In the genomic region with DNA sequence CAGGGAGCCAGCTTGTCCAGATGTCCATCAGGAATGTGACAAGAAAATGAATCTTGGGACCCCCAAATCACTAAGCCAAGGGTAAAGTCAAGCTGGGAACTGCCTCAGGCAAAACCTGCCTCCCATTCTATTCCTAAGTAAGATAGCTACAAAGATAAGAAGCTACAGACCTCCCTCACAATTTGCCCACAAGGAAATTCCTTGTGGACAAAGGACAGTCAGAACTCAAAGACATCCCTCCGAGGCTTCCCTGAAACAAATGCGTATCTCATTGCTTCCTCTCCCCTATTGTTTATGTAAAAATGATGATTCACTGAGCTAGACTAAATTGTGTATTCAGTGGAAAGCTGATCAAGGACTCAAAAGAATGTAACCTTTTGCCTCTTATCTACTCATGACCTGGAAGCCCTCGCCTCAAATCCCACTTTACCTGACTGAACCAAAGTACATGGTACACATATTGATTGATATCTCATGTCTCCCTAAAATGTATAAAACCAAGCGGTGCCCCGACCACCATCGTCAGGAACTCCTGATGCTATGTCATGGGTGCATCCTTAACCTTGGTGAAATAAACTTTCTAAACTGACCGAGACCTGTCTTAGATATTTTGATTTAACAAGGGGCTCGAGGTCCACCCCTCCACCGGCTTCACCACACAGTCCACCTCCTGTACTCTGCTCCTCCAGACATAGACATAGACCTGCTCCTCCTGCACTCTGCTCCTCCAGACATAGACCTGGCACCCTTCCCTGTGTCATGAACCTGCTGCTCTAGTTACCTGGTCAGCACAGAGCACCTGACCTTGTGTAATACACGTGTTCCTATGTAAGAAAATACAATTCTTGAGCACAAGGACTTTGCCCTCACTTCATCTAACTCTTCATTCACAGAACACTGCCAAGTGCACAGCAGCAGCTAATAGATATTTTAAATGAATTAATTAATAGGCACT, we compare ENCODE assay signal across 14 cellular contexts.
DNase-seq lines count a peak whose midpoint lies in the region; ATAC-seq, FAIRE-seq and TF ChIP-seq lines count a peak whose summit lies in the region.
"Had no signal": no experiment of that assay in that cellular context is flagged by ENCODE, and none has a peak within 500 bp of the region (broad histone marks: within the 10 kb centered on the region; RNA-seq: fewer than 3 reads in every experiment).

No MANE protein-coding gene starts in this region.

- H3K4me1 Mint-ChIP-seq in T-cell: peaks cover 0 to 2% (median 0%) of the 10 kb centered on the region in 3 donors
- H3K4me1 Mint-ChIP-seq: natural killer cell had no signal

- BruUV-seq in IMR-90 (replicated peaks; lab: Mats Ljungman, UMichigan): no TSS peak

- peak overlapping the region; percentile 78 for H2BK5ac ChIP-seq in IMR-90 (ENCODE audit: low read depth, low read length, poor library complexity, severe bottlenecking)

- H3K4me2 ChIP-seq in IMR-90 (ENCODE audit: low read depth, low read length) (peak overlapping the region; percentile 71), keratinocyte (ENCODE audit: control insufficient read depth, extremely low read depth, insufficient read depth, low read depth, low read length) (no peak overlapping the region)

- H3K27ac Mint-ChIP-seq in T-cell: no peak overlapping the region
- H3K27ac Mint-ChIP-seq: natural killer cell had no signal

- H3K9me3 Mint-ChIP-seq in T-cell: peaks cover 2 to 10% (median 5%) of the 10 kb centered on the region in 3 donors
- H3K9me3 Mint-ChIP-seq: natural killer cell had no signal

- peaks cover 33% of the 10 kb centered on the region for H3K36me3 Mint-ChIP-seq in T-cell
- H3K36me3 Mint-ChIP-seq: natural killer cell had no signal

- CTCF ChIA-PET in IMR-90 (lab: Yijun Ruan, JAX): no interaction called here
- CTCF ChIA-PET in T-cell (lab: Charles Lee): no interaction called here

- 68% methylated on average over 6 of the region's 10 CpGs; no CpG with 5 or more reads in 1 of the 2 experiments for WGBS in IMR-90 (ENCODE audit: extremely low coverage in 2 of 2, insufficient read length in 1 of 2), 2 experiments

- peak overlapping the region; percentile 91 for H2BK120ac ChIP-seq in IMR-90 (ENCODE audit: low read depth, low read length)

- H2BK15ac ChIP-seq in IMR-90 (ENCODE audit: low read depth, low read length): peak overlapping the region; percentile 66; the same call in 2 of the 3 replicates

- H3K79me1 ChIP-seq in IMR-90 (ENCODE audit: low read depth in 1 of 2, low read length in 2 of 2): peaks cover 0 to 4% of the 10 kb centered on the region in 2 experiments; a peak in 1 of 4 replicates

- intact Hi-C loops in IMR-90 (cut with micrococcal nuclease): no loop called here

- H2BK20ac ChIP-seq in IMR-90 (ENCODE audit: low read depth, low read length): peak overlapping the region; percentile 88

- no peak for FAIRE-seq in keratinocyte (lab: Jason Lieb, UNC)

- peak overlapping the region; percentile 95 for H3K4ac ChIP-seq in IMR-90 (ENCODE audit: low read depth, low read length)

- TF ChIP-seq CTCF in IMR-90 (conservative IDR thresholded peaks at IDR 0.05; ENCODE audit: low read depth, low read length) (no peak), keratinocyte (optimal IDR thresholded peaks at IDR 0.05 in 1 of 3, IDR thresholded peaks at IDR 0.05 in 1 of 3, conservative IDR thresholded peaks at IDR 0.05 in 1 of 3; ENCODE audit: extremely low read depth in 1 of 3, insufficient read depth in 2 of 3, low read length in 3 of 3) (no peak)

- H3K27me3 ChIP-seq in ACC112 (ENCODE audit: insufficient read depth, low read length) (no peaks in the 10 kb centered on the region), IMR-90 (ENCODE audit: control insufficient read depth, insufficient read depth, low read length) (no peaks in the 10 kb centered on the region), keratinocyte (ENCODE audit: control insufficient read depth, extremely low read depth, insufficient read depth, low read length) (no peaks in the 10 kb centered on the region)
- H3K27me3 ChIP-seq: adrenal gland had no signal

- dilution Hi-C loops in IMR-90 (cut with HindIII; ENCODE audit: low sequenced_read_pairs, unreplicated experiment): no loop called here
- dilution Hi-C loops in keratinocyte (cut with MboI; ENCODE audit: extremely low pct_ligation_motif_present, low sequenced_read_pairs): no loop called here

- no peak for TF ChIP-seq POLR2A in IMR-90 (IDR thresholded peaks at IDR 0.05; ENCODE audit: low read depth, low read length)

- ATAC-seq in IMR-90 (ENCODE audit: low read depth) (peak; percentile 68), HG03045 (IDR thresholded peaks at IDR 0.05; ENCODE audit: unreplicated experiment) (no peak), T-cell (replicated peaks in 1 of 4) (no peak)

- DNase-seq in IMR-90 (peak; percentile 86), dermis blood vessel endothelial cell (peak; percentile 35), keratinocyte (ENCODE audit: low read depth, low spot score) (no peak), SIG-M5 (lab: John Stamatoyannopoulos, UW) (no peak), T-cell (no peak), hepatic stellate cell (ENCODE audit: low spot score) (no peak)
- DNase-seq: activated T-cell treated with anti-CD3 and anti-CD28 coated beads for 4 hours; adrenal gland; natural killer cell; NCI-H2227 treated with DMSO at 0.1 percent for 48 hours; RPMI8226; stimulated activated CD4-positive, alpha-beta T cell treated with anti-CD3 and anti-CD28 coated beads, Interleukin-12 subunit alpha, Interleukin-12 subunit beta, amount 100 ng/mL, for 4 hours had no signal

- H3K9ac ChIP-seq in IMR-90 (ENCODE audit: low read depth, low read length) (peak overlapping the region; percentile 44), keratinocyte (ENCODE audit: control insufficient read depth, extremely low read depth, insufficient read depth, low read length) (no peak overlapping the region)

- H3K79me2 ChIP-seq in ACC112 (ENCODE audit: control insufficient read depth, insufficient read depth, low read length, unreplicated experiment) (no peaks in the 10 kb centered on the region), keratinocyte (ENCODE audit: control insufficient read depth, insufficient read depth, low read length) (no peaks in the 10 kb centered on the region)

- POLR2A ChIA-PET in IMR-90 (lab: Charles Lee; ENCODE audit: unreplicated experiment) (no interaction called here), T-cell (lab: Charles Lee) (no interaction called here)

- H3K4me3 ChIP-seq in ACC112 (ENCODE audit: low read depth, low read length) (no peak overlapping the region), IMR-90 (ENCODE audit: insufficient read depth, low read depth, low read length) (no peak overlapping the region), keratinocyte (ENCODE audit: control insufficient read depth in 2 of 3, extremely low read depth in 1 of 3, insufficient read depth in 2 of 3, low read depth in 1 of 3, low read length in 3 of 3) (no peak overlapping the region)
- H3K4me3 ChIP-seq: adrenal gland had no signal

- H3K4me1 ChIP-seq in ACC112 (ENCODE audit: control insufficient read depth, insufficient read depth, low read length, unreplicated experiment) (peaks cover 23% of the 10 kb centered on the region), IMR-90 (ENCODE audit: control insufficient read depth, insufficient read depth, low read length) (peaks cover 18% of the 10 kb centered on the region), keratinocyte (ENCODE audit: control insufficient read depth, extremely low read depth, insufficient read depth, low read length) (peaks cover 18% of the 10 kb centered on the region)
- H3K4me1 ChIP-seq: adrenal gland had no signal

- H4K20me1 ChIP-seq in IMR-90 (ENCODE audit: insufficient read depth, low read length): 0 out of 2 replicates have a peak, but pooled peaks cover 3% of the 10 kb centered on the region
- H4K20me1 ChIP-seq in keratinocyte (ENCODE audit: control insufficient read depth, extremely low read depth, insufficient read depth, low read length): no peaks in the 10 kb centered on the region

- H3K27ac ChIP-seq in ACC112 (ENCODE audit: low read depth, low read length): peak overlapping the region; percentile 85
- peak overlapping the region; percentile 87 for H3K27ac ChIP-seq in IMR-90 (ENCODE audit: insufficient read depth, low read length)
- peak overlapping the region; percentile 42 for H3K27ac ChIP-seq in keratinocyte (ENCODE audit: control insufficient read depth, insufficient read depth, low read length)
- H3K27ac ChIP-seq: adrenal gland had no signal

- H3K4me3 Mint-ChIP-seq in T-cell: no peak overlapping the region
- H3K4me3 Mint-ChIP-seq: natural killer cell had no signal

- H3K56ac ChIP-seq in IMR-90 (ENCODE audit: extremely low read depth, insufficient read depth, low read length): peak overlapping the region; percentile 88

- in situ Hi-C loops in IMR-90 (cut with MboI; ENCODE audit: low sequenced_read_pairs): no loop called here

- TF ChIP-seq RAD21 in IMR-90 (IDR thresholded peaks at IDR 0.05; ENCODE audit: low read length): no peak; the same call in 1 of the 2 replicates

- H3K36me3 ChIP-seq in ACC112 (ENCODE audit: insufficient read depth, low read length) (no peaks in the 10 kb centered on the region), IMR-90 (ENCODE audit: control insufficient read depth, insufficient read depth, low read length) (peaks cover 15% of the 10 kb centered on the region), keratinocyte (ENCODE audit: control insufficient read depth in 2 of 2, extremely low read depth in 1 of 2, insufficient read depth in 2 of 2, low read length in 2 of 2) (peaks cover 0 to 3% of the 10 kb centered on the region in 2 experiments)
- H3K36me3 ChIP-seq: adrenal gland had no signal

- H4K8ac ChIP-seq in IMR-90 (ENCODE audit: low read depth in 2 of 2, low read length in 2 of 2): peak overlapping the region; percentile 72 to 87; a peak in 3 of 4 replicates

- H2AK9ac ChIP-seq in IMR-90 (replicated peaks; ENCODE audit: low read depth, low read length, poor library complexity): peak overlapping the region; percentile 66

- H4K91ac ChIP-seq in IMR-90 (ENCODE audit: insufficient read depth, low read depth, low read length): peak overlapping the region; percentile 83

- H3K27me3 Mint-ChIP-seq in T-cell: no peaks in the 10 kb centered on the region

- H2AFZ ChIP-seq in ACC112 (ENCODE audit: low read length, unreplicated experiment): no peak overlapping the region
- no peak overlapping the region for H2AFZ ChIP-seq in IMR-90 (replicated peaks; ENCODE audit: low read length, poor library complexity)
- no peak overlapping the region for H2AFZ ChIP-seq in keratinocyte (ENCODE audit: control insufficient read depth, low read length)

- peak overlapping the region; percentile 46 for H4K5ac ChIP-seq in IMR-90 (ENCODE audit: low read depth, low read length)

- H3K14ac ChIP-seq in IMR-90 (replicated peaks; ENCODE audit: low read depth, low read length): peak overlapping the region; percentile 41; the same call in 1 of the 2 replicates

- H3K18ac ChIP-seq in IMR-90 (ENCODE audit: low read depth, low read length): peak overlapping the region; percentile 92

- H2AK5ac ChIP-seq in IMR-90 (ENCODE audit: low read depth, low read length): peak overlapping the region; percentile 83

- H3K9me3 ChIP-seq in IMR-90 (ENCODE audit: control insufficient read depth, insufficient read depth, low read length) (no peaks in the 10 kb centered on the region; the same call in 1 of the 2 replicates), keratinocyte (ENCODE audit: control insufficient read depth, low read depth, low read length) (no peaks in the 10 kb centered on the region)
- H3K9me3 ChIP-seq: adrenal gland had no signal

- peak overlapping the region; percentile 87 for H3K23ac ChIP-seq in IMR-90 (ENCODE audit: low read depth, low read length)

- H3K9me1 ChIP-seq in IMR-90 (ENCODE audit: insufficient read depth, low read length) (peaks cover 16% of the 10 kb centered on the region), keratinocyte (ENCODE audit: control insufficient read depth, extremely low read depth, insufficient read depth, low read length) (no peaks in the 10 kb centered on the region)

Comparison
In these comparisons a context has a peak if more than half of its experiments do, and no peak if none do; other contexts are left out.
1. DNase-seq: peak in IMR-90 (single experiment) and dermis blood vessel endothelial cell (single experiment); none in keratinocyte (single experiment), SIG-M5 (single experiment), T-cell (0 of 34) and hepatic stellate cell (single experiment).
2. Peak in every context shown above with its lines, with median percentiles within 50 percentile points of each other: H3K27ac ChIP-seq.